Comparison of ENCODE assay signal across 9 cellular contexts in the genomic region with DNA sequence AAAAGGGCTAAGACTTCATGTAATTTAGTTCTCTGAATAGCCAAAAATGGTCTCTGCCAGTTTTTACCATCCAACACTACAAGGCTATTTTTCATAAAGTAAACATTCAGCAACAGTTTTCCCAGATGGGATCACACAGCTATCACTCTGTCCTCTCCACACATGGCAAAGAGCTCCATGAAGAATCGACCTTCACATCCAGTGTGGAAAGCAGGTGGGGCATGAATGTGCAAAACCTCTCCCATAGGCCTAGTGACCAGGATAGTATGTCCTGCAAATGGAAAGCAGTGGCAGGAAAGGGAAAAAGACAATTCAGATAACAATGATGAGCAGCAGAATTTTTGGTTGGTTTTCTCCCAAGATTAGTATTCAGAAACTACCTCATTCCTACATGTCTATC.
"Had no signal": no experiment of that assay in that cellular context is flagged by ENCODE, and none has a peak within 500 bp of the region (broad histone marks: within the 10 kb centered on the region; RNA-seq: fewer than 3 reads in every experiment).

No MANE protein-coding gene starts in this region.

- H3K4me3 ChIP-seq: GM23338 had no signal

- H3K27ac ChIP-seq: HL-60 had no signal

- H3K4me2 ChIP-seq: GM23338 had no signal

- DNase-seq: H9, HCEC 1CT, Kasumi-1, KG1 had no signal

- ATAC-seq: GM23338, HepG2 had no signal

- FAIRE-seq: H1, H54, HepG2 had no signal

- H2AFZ ChIP-seq: GM23338 had no signal
